Comparison of ENCODE assay signal across 14 cellular contexts in genomic region chr7:31892099-31892787, GRCh38.
A peak's percentile ranks its signal among the peaks of the same experiment; 100 is the strongest.
DNase-seq lines count a peak whose midpoint lies in the region; ATAC-seq and TF ChIP-seq lines count a peak whose summit lies in the region.
"Had no signal": no experiment of that assay in that cellular context is flagged by ENCODE, and none has a peak within 500 bp of the region (broad histone marks: within the 10 kb centered on the region; RNA-seq: fewer than 3 reads in every experiment).

No MANE protein-coding gene starts in this region.

- H3K4me1 ChIP-seq in testis = no peaks in the 10 kb centered on the region

- no peaks in the 10 kb centered on the region for H3K36me3 ChIP-seq in testis (ENCODE audit: low read depth, missing control alignments)

- intact Hi-C loops in testis (cut with DNase I; ENCODE audit: low total_unique reads) = no loop called here

- ATAC-seq in GM18499 (IDR thresholded peaks at IDR 0.05; ENCODE audit: insufficient read depth, unreplicated experiment) (peak; percentile 84), GM19397 (IDR thresholded peaks at IDR 0.05; ENCODE audit: unreplicated experiment) (peak; percentile 87), HG02763 (IDR thresholded peaks at IDR 0.05; ENCODE audit: unreplicated experiment) (peak; percentile 89), HG03439 (IDR thresholded peaks at IDR 0.05; ENCODE audit: unreplicated experiment) (peak; percentile 92)
- ATAC-seq: foreskin keratinocyte had no signal

- DNase-seq in testis (no peak), globus pallidus (ENCODE audit: low spot score) (no peak), NCI-H1694 treated with DMSO at 0.1 percent for 48 hours (lab: John Stamatoyannopoulos, UW) (no peak), A172 (ENCODE audit: low spot score) (no peak)
- DNase-seq: activated CD4-positive, alpha-beta T cell treated with anti-CD3 and anti-CD28 coated beads, Interleukin-2, amount 50 U/mL, for 48 hours; cortex of kidney; foreskin keratinocyte; NCI-H748 treated with DMSO at 0.1 percent for 48 hours; stimulated activated CD8-positive, alpha-beta memory T cell treated with anti-CD3 and anti-CD28 coated beads, Interleukin-4, amount 100 ng/mL, for 48 hours; SW 1271 had no signal

- no peak for TF ChIP-seq CTCF in testis (IDR thresholded peaks at IDR 0.05)

- no peak for TF ChIP-seq POLR2A in testis (IDR thresholded peaks at IDR 0.05)

- H3K4me3 ChIP-seq in testis = no peak overlapping the region

- H3K9me3 ChIP-seq in testis = no peaks in the 10 kb centered on the region

- H3K27me3 ChIP-seq in testis = no peaks in the 10 kb centered on the region
- H3K27me3 ChIP-seq: foreskin keratinocyte had no signal

- 87 to 89% methylated on average over 3 of the region's 3 CpGs for WGBS in testis, 2 donors

- no peak overlapping the region for H3K27ac ChIP-seq in testis
- H3K27ac ChIP-seq: foreskin keratinocyte had no signal
